8 cellular contexts compared by ENCODE assay signal in genomic region chr3:4978966-4979400, GRCh38. TPM values are rescaled to one million over a fixed set of nuclear protein-coding genes. Genes with fewer than 3 reads are reported as not detected.
DNase-seq lines count a peak whose midpoint lies in the region; ATAC-seq, FAIRE-seq and TF ChIP-seq lines count a peak whose summit lies in the region.

No MANE protein-coding gene starts in this region.

- no peaks in the 10 kb centered on the region for H3K27me3 Mint-ChIP-seq in T-helper 2 cell treated with Interferon-gamma antibody and Interleukin-4, amounts not matched to agents 5 μg/mL and 100 μg/mL, for 36 hours (ENCODE audit: low read depth)

- no peak for TF ChIP-seq CTCF in astrocyte of the cerebellum (IDR thresholded peaks at IDR 0.05; ENCODE audit: low read depth, low read length, missing control alignments)
- TF ChIP-seq CTCF in retinal pigment epithelial cell (conservative IDR thresholded peaks at IDR 0.05; ENCODE audit: low read depth, low read length): no peak

- peak; percentile 83 for FAIRE-seq in GM12891 (lab: Jason Lieb, UNC)

- peaks cover 41% of the 10 kb centered on the region for H3K4me1 Mint-ChIP-seq in T-helper 2 cell treated with Interferon-gamma antibody and Interleukin-4, amounts not matched to agents 5 μg/mL and 100 μg/mL, for 36 hours (ENCODE audit: low read depth)

- TF ChIP-seq POLR2A in GM12891 (IDR thresholded peaks at IDR 0.05; ENCODE audit: low read depth, low read length): no peak

- H3K36me3 Mint-ChIP-seq in T-helper 2 cell treated with Interferon-gamma antibody and Interleukin-4, amounts not matched to agents 5 μg/mL and 100 μg/mL, for 36 hours (ENCODE audit: low read depth): peaks cover 43% of the 10 kb centered on the region

- in situ Hi-C loops in astrocyte of the cerebellum (cut with HindIII; ENCODE audit: low sequenced_read_pairs): no loop called here

- H3K4me3 ChIP-seq in astrocyte of the cerebellum (ENCODE audit: low read depth, low read length): peak overlapping the region; percentile 100
- peak overlapping the region; percentile 59 for H3K4me3 ChIP-seq in retinal pigment epithelial cell (ENCODE audit: low read length)

- peak; percentile 69 for DNase-seq in GM12891 (ENCODE audit: insufficient read length, low spot score)
- peak; percentile 92 for DNase-seq in NAMALWA (ENCODE audit: low spot score)
- peak; percentile 98 for DNase-seq in T-helper 2 cell treated with Interferon-gamma antibody and Interleukin-4, amounts not matched to agents 5 μg/mL and 100 μg/mL, for 36 hours (ENCODE audit: low spot score)
- DNase-seq in astrocyte of the cerebellum (ENCODE audit: low read depth): peak; percentile 94
- peak; percentile 63 to 81 for DNase-seq in hippocampal formation (lab: John Stamatoyannopoulos, UW)
- DNase-seq in retinal pigment epithelial cell (ENCODE audit: low read depth): peak; percentile 98
- no peak for DNase-seq in NCI-H187 (lab: John Stamatoyannopoulos, UW)

- H3K9me3 Mint-ChIP-seq in T-helper 2 cell treated with Interferon-gamma antibody and Interleukin-4, amounts not matched to agents 5 μg/mL and 100 μg/mL, for 36 hours: no peaks in the 10 kb centered on the region

- peak overlapping the region; percentile 97 for H3K27ac Mint-ChIP-seq in T-helper 2 cell treated with Interferon-gamma antibody and Interleukin-4, amounts not matched to agents 5 μg/mL and 100 μg/mL, for 36 hours

- ATAC-seq in HG02571 (IDR thresholded peaks at IDR 0.05; ENCODE audit: unreplicated experiment): peak; percentile 41

- peak overlapping the region; percentile 97 for H3K4me3 Mint-ChIP-seq in T-helper 2 cell treated with Interferon-gamma antibody and Interleukin-4, amounts not matched to agents 5 μg/mL and 100 μg/mL, for 36 hours

TF ChIP-seq in GM12891, 5 proteins besides CTCF, POLR2A, EP300 and RAD21:
- TF ChIP-seq POU2F2 (IDR thresholded peaks at IDR 0.05; ENCODE audit: low read depth, low read length) (no peak), TAF1 (IDR thresholded peaks at IDR 0.05; ENCODE audit: low read depth, low read length) (no peak), PAX5 (IDR thresholded peaks at IDR 0.05; ENCODE audit: insufficient read depth, low read length, severe bottlenecking) (no peak), POLR2AphosphoS5 (IDR thresholded peaks at IDR 0.05; ENCODE audit: low read depth, low read length) (no peak; the same call in 1 of the 2 replicates), SPI1 (IDR thresholded peaks at IDR 0.05; ENCODE audit: low read depth, low read length) (no peak)

RNA-seq across cellular contexts. Expression of gene BHLHE40, which starts 0.3 kb away (rescaled TPM):
- 101 TPM for polyA plus RNA-seq in GM12891 (2012; ENCODE audit: low read depth, missing spikeins)

Comparison
In these comparisons a context has a peak if more than half of its experiments do, and no peak if none do; other contexts are left out.
1. DNase-seq: peak in GM12891 (single experiment), NAMALWA (single experiment), T-helper 2 cell treated with Interferon-gamma antibody and Interleukin-4, amounts not matched to agents 5 μg/mL and 100 μg/mL, for 36 hours (single experiment), astrocyte of the cerebellum (single experiment), hippocampal formation (2 of 2) and retinal pigment epithelial cell (single experiment); none in NCI-H187 (0 of 2).